Comparison of ENCODE assay signal across 1 cellular context in genomic region chr13:51524312-51524711, GRCh38.
TF ChIP-seq lines count a peak whose summit lies in the region.

No MANE protein-coding gene starts in this region.

TF ChIP-seq in K562, 482 proteins besides CTCF, POLR2A, EP300 and RAD21 (continued from another document):
- TF ChIP-seq PKNOX1 (IDR thresholded peaks at IDR 0.05) (peak; percentile 62; the same call in 1 of the 2 replicates), TRIM24 (IDR thresholded peaks at IDR 0.05) (peak in 1 of 2 experiments; percentile 58; a peak in 1 of 4 replicates), CEBPG (CRISPR knock-in tag; IDR thresholded peaks at IDR 0.05) (peak; percentile 81), CEBPG (tag; conservative IDR thresholded peaks at IDR 0.05 in 1 of 2, IDR thresholded peaks at IDR 0.05 in 1 of 2) (peak; percentile 93 to 97), KDM5B (IDR thresholded peaks at IDR 0.05; ENCODE audit: insufficient replicate concordance, low read depth, low read length) (no peak), TFE3 (CRISPR knock-in tag; IDR thresholded peaks at IDR 0.05) (no peak), RCOR1 (IDR thresholded peaks at IDR 0.05; ENCODE audit: borderline replicate concordance in 1 of 2, low read depth in 2 of 2, low read length in 2 of 2) (peak in 1 of 2 experiments; percentile 51; a peak in 1 of 4 replicates), ATF7 (IDR thresholded peaks at IDR 0.05) (peak; percentile 86), CEBPB (tag; IDR thresholded peaks at IDR 0.05) (0 out of 2 replicates have a peak, but pooled peaks have one; percentile 7), NR2C2 (CRISPR knock-in tag; IDR thresholded peaks at IDR 0.05) (no peak), NR2C2 (tag; IDR thresholded peaks at IDR 0.05) (peak; percentile 58)
